Comparison of ENCODE assay signal across 1 cellular context in the genomic region with DNA sequence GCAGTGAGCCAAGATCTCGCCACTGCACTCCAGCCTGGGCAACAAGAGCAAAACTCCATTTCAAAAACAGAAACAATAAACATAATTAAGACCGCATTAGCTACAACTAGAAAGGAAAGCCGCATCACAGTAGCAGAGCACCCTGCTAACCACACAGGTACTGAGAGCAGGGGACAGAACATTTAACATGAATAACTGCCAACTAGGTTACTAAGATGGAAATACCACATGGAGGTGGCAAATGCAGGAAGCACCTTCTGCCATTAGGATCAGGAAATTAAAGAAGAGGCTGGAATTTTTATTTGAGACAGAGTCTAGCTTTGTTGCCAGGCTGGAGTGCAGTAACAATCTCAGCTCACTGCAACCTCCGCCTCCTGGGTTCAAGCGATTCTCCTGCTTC.
TF ChIP-seq lines count a peak whose summit lies in the region.

No MANE protein-coding gene starts in this region.

TF ChIP-seq in H1, 55 proteins besides CTCF, POLR2A, EP300 and RAD21:
- TF ChIP-seq, protein P1, sequence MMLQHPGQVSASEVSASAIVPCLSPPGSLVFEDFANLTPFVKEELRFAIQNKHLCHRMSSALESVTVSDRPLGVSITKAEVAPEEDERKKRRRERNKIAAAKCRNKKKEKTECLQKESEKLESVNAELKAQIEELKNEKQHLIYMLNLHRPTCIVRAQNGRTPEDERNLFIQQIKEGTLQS (IDR thresholded peaks at IDR 0.05; ENCODE audit: insufficient read depth, low read depth, low read length) = no peak
- TF ChIP-seq CEBPB (IDR thresholded peaks at IDR 0.05; ENCODE audit: low read depth, low read length) = no peak
- no peak for TF ChIP-seq CREB1 (IDR thresholded peaks at IDR 0.05)
- no peak for TF ChIP-seq PHF8 (conservative IDR thresholded peaks at IDR 0.05; ENCODE audit: low read depth, low read length)
- TF ChIP-seq JUND (IDR thresholded peaks at IDR 0.05; ENCODE audit: low read length) = no peak
- TF ChIP-seq MAFK (IDR thresholded peaks at IDR 0.05; ENCODE audit: low read depth, low read length) = no peak
- no peak for TF ChIP-seq GTF2F1 (IDR thresholded peaks at IDR 0.05; ENCODE audit: borderline replicate concordance, low read depth, low read length)
- TF ChIP-seq RNF2 (IDR thresholded peaks at IDR 0.05; ENCODE audit: borderline replicate concordance, low read depth, low read length, missing control alignments, poor library complexity, severe bottlenecking) = no peak
- no peak for TF ChIP-seq TCF12 (IDR thresholded peaks at IDR 0.05; ENCODE audit: low read depth, low read length)
- TF ChIP-seq, protein P2, sequence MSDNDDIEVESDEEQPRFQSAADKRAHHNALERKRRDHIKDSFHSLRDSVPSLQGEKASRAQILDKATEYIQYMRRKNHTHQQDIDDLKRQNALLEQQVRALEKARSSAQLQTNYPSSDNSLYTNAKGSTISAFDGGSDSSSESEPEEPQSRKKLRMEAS (IDR thresholded peaks at IDR 0.05) = no peak
- TF ChIP-seq JUN (IDR thresholded peaks at IDR 0.05; ENCODE audit: low read depth, low read length) = no peak
- no peak for TF ChIP-seq SIX5 (IDR thresholded peaks at IDR 0.05; ENCODE audit: low read depth, low read length)
- no peak for TF ChIP-seq SP2 (IDR thresholded peaks at IDR 0.05; ENCODE audit: low read length)
- TF ChIP-seq ASH2L (IDR thresholded peaks at IDR 0.05; ENCODE audit: low read length) = no peak
TF ChIP-seq in H1: peak in this region for 0.
